Comparison of ENCODE assay signal across 13 cellular contexts in genomic region chr17:82351254-82351712, GRCh38. TPM values are rescaled to one million over a fixed set of nuclear protein-coding genes. Genes with fewer than 3 reads are reported as not detected.
A peak's percentile ranks its signal among the peaks of the same experiment; 100 is the strongest.
DNase-seq lines count a peak whose midpoint lies in the region; ATAC-seq, FAIRE-seq and TF ChIP-seq lines count a peak whose summit lies in the region.
"Had no signal": no experiment of that assay in that cellular context is flagged by ENCODE, and none has a peak within 500 bp of the region (broad histone marks: within the 10 kb centered on the region; RNA-seq: fewer than 3 reads in every experiment).

No MANE protein-coding gene starts in this region.

- no peaks in the 10 kb centered on the region for H3K36me3 ChIP-seq in OCI-LY1 (ENCODE audit: insufficient read depth, low read length)
- H3K36me3 ChIP-seq in CD4-positive, alpha-beta memory T cell (ENCODE audit: insufficient read depth, low read length): no peaks in the 10 kb centered on the region
- H3K36me3 ChIP-seq in WERI-Rb-1: no peaks in the 10 kb centered on the region

- no peaks in the 10 kb centered on the region for H3K79me2 ChIP-seq in OCI-LY1 (ENCODE audit: insufficient read depth, low read length)

- no peaks in the 10 kb centered on the region for H3K9me3 Mint-ChIP-seq in memory B cell
- no peaks in the 10 kb centered on the region for H3K9me3 Mint-ChIP-seq in CD4-positive, alpha-beta memory T cell
- H3K9me3 Mint-ChIP-seq: activated B cell treated with CpG ODN at 0.5 μM for 24 hours; activated T-cell treated with anti-CD3 and anti-CD28 coated beads, Interleukin-2, amount 50 U/mL, for 24 hours had no signal

- H3K27me3 ChIP-seq in OCI-LY1 (ENCODE audit: insufficient read depth, low read length) (no peaks in the 10 kb centered on the region), WERI-Rb-1 (ENCODE audit: insufficient read depth, low read depth, severe bottlenecking) (no peaks in the 10 kb centered on the region)
- no peaks in the 10 kb centered on the region for H3K27me3 ChIP-seq in CD4-positive, alpha-beta memory T cell (ENCODE audit: insufficient read depth, low read length)

- no peaks in the 10 kb centered on the region for H4K20me1 ChIP-seq in OCI-LY1 (ENCODE audit: insufficient read depth, low read length)

- H3K36me3 Mint-ChIP-seq in memory B cell: peaks cover 1% of the 10 kb centered on the region
- no peaks in the 10 kb centered on the region for H3K36me3 Mint-ChIP-seq in CD4-positive, alpha-beta memory T cell

- ATAC-seq in GM21786 (IDR thresholded peaks at IDR 0.05; ENCODE audit: unreplicated experiment) (peak; percentile 62), memory B cell (ENCODE audit: low read depth) (peak; percentile 15)

- no peak overlapping the region; the same call in 1 of the 2 replicates for H3K9ac ChIP-seq in OCI-LY1 (ENCODE audit: low read length)

- CTCF ChIA-PET in CD4-positive, alpha-beta memory T cell (lab: Charles Lee; ENCODE audit: partially characterized antibody): interaction anchor here (0.9 to 5.4 kb wide), 11 partner anchors 11 to 202 kb away, joined by 3 to 52 read pairs (median 4); no protein-coding TSS in a partner anchor

- H3K4me3 ChIP-seq in OCI-LY1 (ENCODE audit: low read depth, low read length, poor library complexity, severe bottlenecking) (no peak overlapping the region), WERI-Rb-1 (ENCODE audit: low read depth, low read length) (no peak overlapping the region)
- H3K4me3 ChIP-seq in CD4-positive, alpha-beta memory T cell (ENCODE audit: low read length in 2 of 2): no peak overlapping the region

- intact Hi-C loops in CD4-positive, alpha-beta memory T cell (cut with micrococcal nuclease): loop anchor here (1.0 to 10.0 kb wide), 4 partner anchors 63 to 424 kb away; no protein-coding TSS in a partner anchor

- H3K27ac Mint-ChIP-seq in memory B cell: no peak overlapping the region
- peak overlapping the region in 1 of 7 donors; percentile 83 for H3K27ac Mint-ChIP-seq in CD4-positive, alpha-beta memory T cell
- H3K27ac Mint-ChIP-seq: activated B cell treated with CpG ODN at 0.5 μM for 24 hours; activated T-cell treated with anti-CD3 and anti-CD28 coated beads, Interleukin-2, amount 50 U/mL, for 24 hours had no signal

- peak; percentile 85 for FAIRE-seq in GM18507 (lab: Jason Lieb, UNC)

- H3K4me3 Mint-ChIP-seq in memory B cell: no peak overlapping the region
- H3K4me3 Mint-ChIP-seq in CD4-positive, alpha-beta memory T cell: no peak overlapping the region
- H3K4me3 Mint-ChIP-seq: activated B cell treated with CpG ODN at 0.5 μM for 24 hours; activated T-cell treated with anti-CD3 and anti-CD28 coated beads, Interleukin-2, amount 50 U/mL, for 24 hours had no signal

- H3K27ac ChIP-seq in OCI-LY1 (ENCODE audit: low read depth, low read length, poor library complexity, severe bottlenecking): peak overlapping the region; percentile 91
- H3K27ac ChIP-seq in CD4-positive, alpha-beta memory T cell (ENCODE audit: low read depth, low read length): no peak overlapping the region
- no peak overlapping the region for H3K27ac ChIP-seq in WERI-Rb-1
- H3K27ac ChIP-seq: C4-2B had no signal

- H3K4me1 Mint-ChIP-seq in memory B cell: peaks cover 5% of the 10 kb centered on the region
- peaks cover 0 to 12% (median 8%) of the 10 kb centered on the region in 4 donors for H3K4me1 Mint-ChIP-seq in CD4-positive, alpha-beta memory T cell

- peaks cover 13% of the 10 kb centered on the region for H3K27me3 Mint-ChIP-seq in memory B cell
- peaks cover 2 to 10% of the 10 kb centered on the region in 2 donors for H3K27me3 Mint-ChIP-seq in CD4-positive, alpha-beta memory T cell

- DNase-seq in GM18507 (ENCODE audit: extremely low spot score, insufficient read length, low read depth) (no peak), memory B cell (ENCODE audit: low spot score in 2 of 2) (no peak), NCI-H1930 (lab: John Stamatoyannopoulos, UW) (no peak), KBM-7 (no peak), WERI-Rb-1 (no peak)
- no peak for DNase-seq in CD4-positive, alpha-beta memory T cell

- peaks cover 41% of the 10 kb centered on the region for H3K4me1 ChIP-seq in OCI-LY1 (ENCODE audit: insufficient read depth, low read length, severe bottlenecking)
- peaks cover 6% of the 10 kb centered on the region for H3K4me1 ChIP-seq in CD4-positive, alpha-beta memory T cell (ENCODE audit: insufficient read depth, low read length)

- no peak for TF ChIP-seq CTCF in OCI-LY1 (IDR thresholded peaks at IDR 0.05; ENCODE audit: low read length)
- TF ChIP-seq CTCF in WERI-Rb-1 (IDR thresholded peaks at IDR 0.05; ENCODE audit: low read depth, low read length): no peak

- H3K9me2 ChIP-seq in OCI-LY1 (ENCODE audit: low read depth, low read length): no peaks in the 10 kb centered on the region

- in situ Hi-C loops in KBM-7 (cut with MboI; ENCODE audit: low pct_unique_long_range_greater_than_20kb, low sequenced_read_pairs): loop anchor here (10.0 kb wide), 1 partner anchor 64 kb away; the partner anchor contains the start of genes HEXD and OGFOD3

- no peaks in the 10 kb centered on the region; the same call in 1 of the 2 replicates for H3F3A ChIP-seq in OCI-LY1 (ENCODE audit: insufficient read depth, low read length)

- H3K9me3 ChIP-seq in OCI-LY1 (ENCODE audit: low read length): no peaks in the 10 kb centered on the region
- no peaks in the 10 kb centered on the region for H3K9me3 ChIP-seq in CD4-positive, alpha-beta memory T cell (ENCODE audit: control insufficient read depth in 1 of 2, low read length in 2 of 2)
- no peaks in the 10 kb centered on the region for H3K9me3 ChIP-seq in WERI-Rb-1 (ENCODE audit: severe bottlenecking)

- H3K4me2 ChIP-seq in OCI-LY1 (ENCODE audit: low read length): peak overlapping the region; percentile 9; the same call in 1 of the 2 replicates

- no peak overlapping the region for H2AFZ ChIP-seq in OCI-LY1 (ENCODE audit: low read length)

- POLR2A ChIA-PET in CD4-positive, alpha-beta memory T cell (lab: Charles Lee; ENCODE audit: partially characterized antibody): no interaction called here

RNA-seq across cellular contexts. Expression of gene TEX19, which starts 7.8 kb away (rescaled TPM):
- total RNA-seq in CD4-positive, alpha-beta memory T cell: not detected
- not detected for polyA plus RNA-seq in CD4-positive, alpha-beta memory T cell
- total RNA-seq: activated B cell treated with CpG ODN at 0.5 μM for 24 hours, dermis microvascular lymphatic vessel endothelial cell, subcutaneous adipose tissue had no signal

RNA-seq across cellular contexts. Expression of gene SECTM1, which starts 17.7 kb away (rescaled TPM):
- 1 to 10 TPM; 5.3 to 6.1 TPM for total RNA-seq in CD4-positive, alpha-beta memory T cell
- 1 to 10 TPM; 2.2 to 4.3 TPM for polyA plus RNA-seq in CD4-positive, alpha-beta memory T cell
- total RNA-seq: activated B cell treated with CpG ODN at 0.5 μM for 24 hours had no signal

RNA-seq across cellular contexts. Expression of gene UTS2R, which starts 20.3 kb away (rescaled TPM):
- not detected for total RNA-seq in CD4-positive, alpha-beta memory T cell
- polyA plus RNA-seq in CD4-positive, alpha-beta memory T cell: not detected
- total RNA-seq: activated B cell treated with CpG ODN at 0.5 μM for 24 hours, dermis microvascular lymphatic vessel endothelial cell, subcutaneous adipose tissue had no signal

RNA-seq across cellular contexts. Expression of gene CD7, which starts 33.9 kb away (rescaled TPM):
- 10 to 100 TPM; 40.9 to 41.0 TPM for total RNA-seq in CD4-positive, alpha-beta memory T cell
- polyA plus RNA-seq in CD4-positive, alpha-beta memory T cell: 10 to 100 TPM; 53.1 to 82.6 TPM
- total RNA-seq: dermis microvascular lymphatic vessel endothelial cell had no signal
